8 cellular contexts compared by ENCODE assay signal in the genomic region with DNA sequence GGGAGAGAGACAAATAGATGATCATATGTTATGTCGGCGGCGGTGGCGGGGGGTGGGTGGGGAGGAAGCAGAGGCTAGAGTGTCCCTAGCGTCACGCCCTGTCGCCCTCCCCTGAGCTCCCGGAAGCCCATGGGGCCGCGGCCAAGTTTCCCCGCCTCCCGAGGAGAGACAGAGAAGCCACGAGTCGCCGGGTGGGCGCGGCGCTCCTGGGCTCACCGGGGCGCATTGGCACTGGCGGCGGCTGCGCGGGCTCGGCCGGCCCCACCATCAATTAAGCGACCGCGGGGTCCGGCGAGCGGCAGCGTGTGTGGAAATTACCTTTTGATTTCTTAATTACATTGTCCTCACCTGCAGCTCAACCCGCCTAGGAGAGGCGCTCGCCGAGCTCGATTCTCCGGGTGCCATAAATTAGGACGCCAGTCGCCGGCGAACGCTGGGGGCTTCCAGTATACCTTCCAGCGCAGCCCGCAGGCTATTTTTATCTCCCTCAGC.
DNase-seq lines count a peak whose midpoint lies in the region; ATAC-seq and TF ChIP-seq lines count a peak whose summit lies in the region.

No MANE protein-coding gene starts in this region.

- no peak for DNase-seq in CD8-positive, alpha-beta T cell
- DNase-seq in H4 (ENCODE audit: low spot score) = peak; percentile 50
- DNase-seq in NOMO-1 (lab: John Stamatoyannopoulos, UW; ENCODE audit: unreplicated experiment in 2 of 2) = peak; percentile 66 to 74
- no peak for DNase-seq in HuH-7.5 (ENCODE audit: low spot score)
- no peak for DNase-seq in osteocyte (ENCODE audit: extremely low spot score, unreplicated experiment)

- no peaks in the 10 kb centered on the region for H3K4me1 ChIP-seq in CD8-positive, alpha-beta T cell (ENCODE audit: insufficient read depth, low read length)
- peaks cover 22% of the 10 kb centered on the region for H3K4me1 ChIP-seq in iPS-20b (ENCODE audit: insufficient read depth, low read length)

- POLR2A ChIA-PET in CD8-positive, alpha-beta T cell (lab: Charles Lee) = interaction anchor here (0.6 kb wide), 1 partner anchor 495 kb away, joined by 5 read pairs; no protein-coding TSS in a partner anchor

- no peak for ATAC-seq in CD8-positive, alpha-beta T cell
- ATAC-seq in HG02588 (IDR thresholded peaks at IDR 0.05; ENCODE audit: unreplicated experiment) (no peak), HG02981 (IDR thresholded peaks at IDR 0.05; ENCODE audit: unreplicated experiment) (no peak)

- no peaks in the 10 kb centered on the region for H3K36me3 ChIP-seq in CD8-positive, alpha-beta T cell (ENCODE audit: insufficient read depth, low read length)
- H3K36me3 ChIP-seq in iPS-20b (ENCODE audit: insufficient read depth, low read depth, low read length) = no peaks in the 10 kb centered on the region

- CTCF ChIA-PET in CD8-positive, alpha-beta T cell (lab: Charles Lee) = no interaction called here

- TF ChIP-seq CTCF in CD8-positive, alpha-beta T cell (IDR thresholded peaks at IDR 0.05) = no peak
- TF ChIP-seq CTCF in osteocyte (IDR thresholded peaks at IDR 0.05) = no peak

- H3K27ac ChIP-seq in CD8-positive, alpha-beta T cell (ENCODE audit: low read depth, low read length) = no peak overlapping the region
- no peak overlapping the region for H3K27ac ChIP-seq in iPS-20b (ENCODE audit: low read length)

- H3K36me3 Mint-ChIP-seq in CD8-positive, alpha-beta T cell = no peaks in the 10 kb centered on the region
- no peaks in the 10 kb centered on the region for H3K36me3 Mint-ChIP-seq in osteocyte (ENCODE audit: unreplicated experiment)

- peak overlapping the region; percentile 48; the same call in 1 of the 2 replicates for H3K9ac ChIP-seq in iPS-20b (ENCODE audit: low read depth, low read length)

- H3K27me3 Mint-ChIP-seq in CD8-positive, alpha-beta T cell (ENCODE audit: low read depth) = peaks cover 59% of the 10 kb centered on the region
- peaks cover 13% of the 10 kb centered on the region for H3K27me3 Mint-ChIP-seq in osteocyte (ENCODE audit: unreplicated experiment)

- H3K27ac Mint-ChIP-seq in CD8-positive, alpha-beta T cell = no peak overlapping the region
- no peak overlapping the region for H3K27ac Mint-ChIP-seq in osteocyte (ENCODE audit: unreplicated experiment)

- no peaks in the 10 kb centered on the region for H3K9me3 Mint-ChIP-seq in CD8-positive, alpha-beta T cell
- H3K9me3 Mint-ChIP-seq in osteocyte (ENCODE audit: unreplicated experiment) = peaks cover 6% of the 10 kb centered on the region

- H3K4me1 Mint-ChIP-seq in CD8-positive, alpha-beta T cell (ENCODE audit: low read depth) = peaks cover 3% of the 10 kb centered on the region
- no peaks in the 10 kb centered on the region for H3K4me1 Mint-ChIP-seq in osteocyte (ENCODE audit: unreplicated experiment)

- H3K4me3 ChIP-seq in CD8-positive, alpha-beta T cell (ENCODE audit: low read depth, low read length) = no peak overlapping the region
- H3K4me3 ChIP-seq in iPS-20b (ENCODE audit: low read length) = peak overlapping the region; percentile 58; the same call in 1 of the 2 replicates

- no peaks in the 10 kb centered on the region for H3K9me3 ChIP-seq in CD8-positive, alpha-beta T cell (ENCODE audit: low read length)
- H3K9me3 ChIP-seq in iPS-20b (ENCODE audit: insufficient read depth, low read depth, low read length) = no peaks in the 10 kb centered on the region

- peaks cover 6% of the 10 kb centered on the region for H3K27me3 ChIP-seq in CD8-positive, alpha-beta T cell (ENCODE audit: insufficient read depth, low read length)
- peaks cover 24% of the 10 kb centered on the region for H3K27me3 ChIP-seq in iPS-20b (ENCODE audit: insufficient read depth, low read length)

- H3K4me3 Mint-ChIP-seq in CD8-positive, alpha-beta T cell = peak overlapping the region; percentile 29
- no peak overlapping the region for H3K4me3 Mint-ChIP-seq in osteocyte (ENCODE audit: unreplicated experiment)

- intact Hi-C loops in CD8-positive, alpha-beta T cell (cut with DNase I, micrococcal nuclease) = no loop called here

Comparison
In these comparisons a context has a peak if more than half of its experiments do, and no peak if none do; other contexts are left out.
1. DNase-seq: peak in H4 (single experiment) and NOMO-1 (2 of 2); none in CD8-positive, alpha-beta T cell (0 of 7), HuH-7.5 (single experiment) and osteocyte (single experiment).